10 cellular contexts compared by ENCODE assay signal in genomic region chr6:138520463-138520862, GRCh38. TPM values are rescaled to one million over a fixed set of nuclear protein-coding genes. Genes with fewer than 3 reads are reported as not detected.
DNase-seq lines count a peak whose midpoint lies in the region; ATAC-seq and TF ChIP-seq lines count a peak whose summit lies in the region.
"Had no signal": no experiment of that assay in that cellular context is flagged by ENCODE, and none has a peak within 500 bp of the region (broad histone marks: within the 10 kb centered on the region; RNA-seq: fewer than 3 reads in every experiment).

No MANE protein-coding gene starts in this region.

- H3K4me3 ChIP-seq in PC-9 (no peak overlapping the region), stomach (no peak overlapping the region)
- H3K4me3 ChIP-seq: SJSA1 had no signal

- 13 to 42% (median 31%) methylated on average over 3 of the region's 3 CpGs for WGBS in stomach, 5 donors

- H4K20me1 ChIP-seq in PC-9 (ENCODE audit: insufficient read depth) = no peaks in the 10 kb centered on the region; the same call in 1 of the 2 replicates

- DNase-seq in NCI-H82 (lab: John Stamatoyannopoulos, UW) (peak; percentile 8), NCI-H82 treated with DMSO at 0.1 percent for 48 hours (lab: John Stamatoyannopoulos, UW; ENCODE audit: unreplicated experiment) (no peak), PC-9 (no peak), fibroblast of peridontal ligament (ENCODE audit: extremely low read depth) (peak; percentile 61), stomach (no peak), NCI-H2171 treated with DMSO at 0.1 percent for 48 hours (lab: John Stamatoyannopoulos, UW) (no peak)
- DNase-seq in activated CD4-positive, alpha-beta T cell treated with anti-CD3 and anti-CD28 coated beads for 48 hours = no peak

- CTCF ChIA-PET in PC-9 (lab: Charles Lee) = interaction anchor here (0.7 to 1.1 kb wide), 2 partner anchors 68 to 80 kb away, joined by 4 to 9 read pairs; no protein-coding TSS in a partner anchor

- no peak overlapping the region for H2AFZ ChIP-seq in PC-9

- H3K79me2 ChIP-seq in PC-9 (ENCODE audit: low read depth) = no peaks in the 10 kb centered on the region

- H3K27ac ChIP-seq in PC-9 = no peak overlapping the region
- no peak overlapping the region for H3K27ac ChIP-seq in stomach
- H3K27ac ChIP-seq: SJSA1 had no signal

- H3K36me3 ChIP-seq in PC-9 (ENCODE audit: low read depth) (no peaks in the 10 kb centered on the region), stomach (no peaks in the 10 kb centered on the region)
- H3K36me3 ChIP-seq: SJSA1 had no signal

- H3K9me2 ChIP-seq in PC-9 (ENCODE audit: insufficient read depth) = no peaks in the 10 kb centered on the region; the same call in 1 of the 2 replicates

- TF ChIP-seq EP300 in stomach (IDR thresholded peaks at IDR 0.05) = no peak

- peaks cover 4% of the 10 kb centered on the region; the same call in 1 of the 2 replicates for H3F3A ChIP-seq in PC-9 (ENCODE audit: insufficient read depth, low read depth)

- POLR2A ChIA-PET in PC-9 (lab: Charles Lee; ENCODE audit: unreplicated experiment) = no interaction called here

- no TSS peak for BruUV-seq in PC-9 (replicated peaks; lab: Mats Ljungman, UMichigan)

- no peak for ATAC-seq in GM21367 (IDR thresholded peaks at IDR 0.05; ENCODE audit: unreplicated experiment)
- ATAC-seq: stimulated activated effector memory CD8-positive, alpha-beta T cell treated with anti-CD3 and anti-CD28 coated beads, Interleukin-12 subunit alpha, Interleukin-12 subunit beta, amount 100 ng/mL, for 72 hours had no signal

- H3K9me3 ChIP-seq in PC-9 (ENCODE audit: insufficient read depth, low read depth) (no peaks in the 10 kb centered on the region), stomach (peaks cover 0 to 4% (median 0%) of the 10 kb centered on the region in 4 donors)
- H3K9me3 ChIP-seq: SJSA1 had no signal

- peak; percentile 86 for TF ChIP-seq CTCF in PC-9 (conservative IDR thresholded peaks at IDR 0.05)
- peak in 5 of 7 experiments; percentile 20 to 49 (median 37) for TF ChIP-seq CTCF in stomach (IDR thresholded peaks at IDR 0.05)

- intact Hi-C loops in PC-9 (cut with micrococcal nuclease; ENCODE audit: unreplicated experiment) = no loop called here
- intact Hi-C loops in stomach (cut with DNase I; ENCODE audit: low total_unique reads) = no loop called here

- no peaks in the 10 kb centered on the region for H3K27me3 ChIP-seq in PC-9 (ENCODE audit: insufficient read depth, low read depth)
- no peaks in the 10 kb centered on the region for H3K27me3 ChIP-seq in stomach
- H3K27me3 ChIP-seq: SJSA1 had no signal

- no peak overlapping the region for H3K4me2 ChIP-seq in PC-9

- H3K4me1 ChIP-seq in PC-9 (replicated peaks; ENCODE audit: insufficient read depth) = no peaks in the 10 kb centered on the region
- peaks cover 6 to 19% (median 10%) of the 10 kb centered on the region in 4 donors for H3K4me1 ChIP-seq in stomach

- TF ChIP-seq POLR2A in stomach (IDR thresholded peaks at IDR 0.05) = no peak

RNA-seq across cellular contexts. Expression of gene NHSL1, which starts 21.2 kb away (rescaled TPM):
- 17.5 and 17.8 TPM in 2 replicates for total RNA-seq in PC-9 (2021)
- total RNA-seq in stomach = 10 to 100 TPM; 23.2 to 44.6 (median 36.1) TPM
- polyA plus RNA-seq in stomach = 1 to 10 TPM; 1.8 to 3.0 (median 2.3) TPM

Comparison
In these comparisons a context has a peak if more than half of its experiments do, and no peak if none do; other contexts are left out.
1. DNase-seq: peak in NCI-H82 (single experiment) and fibroblast of peridontal ligament (single experiment); none in NCI-H82 treated with DMSO at 0.1 percent for 48 hours (single experiment), PC-9 (0 of 2), stomach (single experiment), activated CD4-positive, alpha-beta T cell treated with anti-CD3 and anti-CD28 coated beads for 48 hours (single experiment) and NCI-H2171 treated with DMSO at 0.1 percent for 48 hours (single experiment).